In the genomic region with DNA sequence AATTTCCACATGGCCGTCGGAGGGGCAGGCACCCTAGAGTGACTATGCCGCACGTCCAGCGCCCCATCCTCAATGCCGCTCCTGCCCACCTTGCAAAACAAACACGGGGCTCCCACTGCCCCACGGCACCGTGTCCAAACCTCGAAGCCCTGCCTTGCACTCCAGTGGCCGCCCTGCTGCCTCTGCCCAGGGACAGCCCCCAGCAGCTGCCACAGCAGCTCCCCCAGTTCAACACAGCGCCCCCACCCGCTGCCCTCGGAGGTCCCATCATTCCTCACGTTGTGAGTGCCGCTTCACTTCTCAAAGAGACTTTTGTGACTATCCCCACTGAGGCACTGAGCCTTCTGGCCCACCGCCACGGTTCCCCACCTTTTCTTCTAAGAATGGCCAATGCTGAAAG, we compare ENCODE assay signal across 20 cellular contexts. TPM values are rescaled to one million over a fixed set of nuclear protein-coding genes. Genes with fewer than 3 reads are reported as not detected.
"Had no signal": no experiment of that assay in that cellular context is flagged by ENCODE, and none has a peak within 500 bp of the region (broad histone marks: within the 10 kb centered on the region; RNA-seq: fewer than 3 reads in every experiment).

No MANE protein-coding gene starts in this region.

- H3K36me3 Mint-ChIP-seq: natural killer cell treated with Interleukin-12 subunit alpha and Interleukin-12 subunit beta and Interleukin-15 and Interleukin-18, amount 100 ng/mL, for 72 hours had no signal

- H3K4me1 ChIP-seq: colonic mucosa, gastroesophageal sphincter had no signal

- H3K27me3 ChIP-seq: brain microvascular endothelial cell, colonic mucosa, gastroesophageal sphincter, heart left ventricle, thyroid gland, upper lobe of right lung had no signal

- H3K4me3 ChIP-seq: colonic mucosa, gastroesophageal sphincter, heart left ventricle, thyroid gland, upper lobe of right lung had no signal

- ATAC-seq: gastroesophageal sphincter; heart left ventricle; left cardiac atrium; natural killer cell treated with Interleukin-12 subunit alpha and Interleukin-12 subunit beta and Interleukin-15 and Interleukin-18, amount 100 ng/mL, for 72 hours; upper lobe of right lung had no signal

- H3K4me3 Mint-ChIP-seq: activated CD4-positive, alpha-beta memory T cell treated with anti-CD3 and anti-CD28 coated beads, Interleukin-2, amount 10 ng/mL, durations not matched to agents 7 days and 5 days; activated CD4-positive, alpha-beta T cell treated with anti-CD3 and anti-CD28 coated beads, Interleukin-2, amount 10 ng/mL, durations not matched to agents 24 days and 14 days; natural killer cell treated with Interleukin-12 subunit alpha and Interleukin-12 subunit beta and Interleukin-15 and Interleukin-18, amount 100 ng/mL, for 72 hours had no signal

- H3K27ac Mint-ChIP-seq: activated CD4-positive, alpha-beta memory T cell treated with anti-CD3 and anti-CD28 coated beads, Interleukin-2, amount 10 ng/mL, durations not matched to agents 7 days and 5 days; activated CD4-positive, alpha-beta T cell treated with anti-CD3 and anti-CD28 coated beads, Interleukin-2, amount 10 ng/mL, durations not matched to agents 24 days and 14 days; natural killer cell treated with Interleukin-12 subunit alpha and Interleukin-12 subunit beta and Interleukin-15 and Interleukin-18, amount 100 ng/mL, for 72 hours had no signal

- H3K9me3 Mint-ChIP-seq: activated CD4-positive, alpha-beta memory T cell treated with anti-CD3 and anti-CD28 coated beads, Interleukin-2, amount 10 ng/mL, durations not matched to agents 7 days and 5 days; activated CD4-positive, alpha-beta T cell treated with anti-CD3 and anti-CD28 coated beads, Interleukin-2, amount 10 ng/mL, durations not matched to agents 24 days and 14 days; natural killer cell treated with Interleukin-12 subunit alpha and Interleukin-12 subunit beta and Interleukin-15 and Interleukin-18, amount 100 ng/mL, for 72 hours had no signal

- H3K27me3 Mint-ChIP-seq: activated CD4-positive, alpha-beta memory T cell treated with anti-CD3 and anti-CD28 coated beads, Interleukin-2, amount 10 ng/mL, durations not matched to agents 7 days and 5 days; activated CD4-positive, alpha-beta T cell treated with anti-CD3 and anti-CD28 coated beads, Interleukin-2, amount 10 ng/mL, durations not matched to agents 24 days and 14 days; natural killer cell treated with Interleukin-12 subunit alpha and Interleukin-12 subunit beta and Interleukin-15 and Interleukin-18, amount 100 ng/mL, for 72 hours had no signal

- DNase-seq: activated CD4-positive, alpha-beta memory T cell treated with anti-CD3 and anti-CD28 coated beads, Interleukin-2, amount 10 ng/mL, durations not matched to agents 7 days and 5 days; activated CD4-positive, alpha-beta T cell treated with anti-CD3 and anti-CD28 coated beads, Interleukin-2, amount 10 ng/mL, durations not matched to agents 24 days and 14 days; aorta; brain microvascular endothelial cell; caudate nucleus; colonic mucosa; islet precursor cell; left cardiac atrium; occipital lobe; stimulated activated CD4-positive, alpha-beta T cell treated with anti-CD3 and anti-CD28 coated beads, Interleukin-2, amount 100 ng/mL, for 48 hours; stimulated activated CD8-positive, alpha-beta memory T cell treated with anti-CD3 and anti-CD28 coated beads, Interleukin-4, amount 100 ng/mL, for 48 hours; stimulated activated naive CD4-positive, alpha-beta T cell; T1000; thyroid gland; upper lobe of right lung had no signal

- H3K9me3 ChIP-seq: colonic mucosa, gastroesophageal sphincter, heart left ventricle, thyroid gland, upper lobe of right lung had no signal

- H3K27ac ChIP-seq: brain microvascular endothelial cell, colonic mucosa, gastroesophageal sphincter, heart left ventricle, thyroid gland, upper lobe of right lung had no signal

RNA-seq across cellular contexts. Expression of a gene that starts 51.1 kb away (rescaled TPM):
- total RNA-seq: liver; natural killer cell treated with Interleukin-12 subunit alpha and Interleukin-12 subunit beta and Interleukin-15 and Interleukin-18, amount 100 ng/mL, for 72 hours; T-helper 1 cell treated with Interleukin-12 subunit alpha and Interleukin-12 subunit beta and Interleukin-4 antibody, amounts not matched to agents 30 ng/mL and 1 ng/mL, for 36 hours had no signal
